Comparison of ENCODE assay signal across 9 cellular contexts in the genomic region with DNA sequence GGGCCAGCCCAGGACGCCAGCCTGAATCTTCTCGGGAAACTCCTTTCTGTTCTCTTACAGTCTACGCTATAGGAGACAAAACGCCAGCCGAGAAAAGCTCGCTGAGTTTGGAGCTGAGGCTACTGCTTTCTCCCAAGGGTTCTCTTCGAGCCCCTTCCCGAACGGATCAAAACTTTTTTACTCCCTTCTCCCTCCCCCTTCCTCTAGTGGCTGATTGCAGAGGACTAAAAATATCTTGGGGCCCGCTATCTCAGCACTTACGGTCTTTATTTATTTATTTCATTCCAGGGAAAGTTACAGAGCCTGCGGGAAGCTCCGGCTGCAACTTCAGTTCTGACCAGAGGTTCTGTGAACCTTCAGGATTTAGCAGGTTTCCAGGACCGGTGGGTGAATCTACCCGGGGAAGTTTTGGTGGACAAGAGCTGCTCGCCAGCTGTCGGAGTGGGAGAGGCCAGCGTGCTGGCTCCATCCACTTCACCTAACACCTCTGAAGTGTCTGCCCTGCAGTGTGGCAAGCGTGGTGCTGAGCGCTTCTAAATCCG. TPM values are rescaled to one million over a fixed set of nuclear protein-coding genes. Genes with fewer than 3 reads are reported as not detected.
DNase-seq lines count a peak whose midpoint lies in the region; ATAC-seq and TF ChIP-seq lines count a peak whose summit lies in the region.
"Had no signal": no experiment of that assay in that cellular context is flagged by ENCODE, and none has a peak within 500 bp of the region (broad histone marks: within the 10 kb centered on the region; RNA-seq: fewer than 3 reads in every experiment).

No MANE protein-coding gene starts in this region.

- peaks cover 0 to 54% of the 10 kb centered on the region in 2 donors for H3K4me1 ChIP-seq in right atrium auricular region
- peaks cover 16% of the 10 kb centered on the region for H3K4me1 ChIP-seq in rectal smooth muscle tissue (ENCODE audit: control insufficient read depth, insufficient read depth, low read length)

- no peaks in the 10 kb centered on the region for H3K4me1 Mint-ChIP-seq in activated CD8-positive, alpha-beta T cell treated with anti-CD3 and anti-CD28 coated beads for 36 hours (ENCODE audit: low read depth)

- H3K4me3 ChIP-seq in right atrium auricular region (peak overlapping the region; percentile 62), rectal smooth muscle tissue (ENCODE audit: low read length) (peak overlapping the region; percentile 93)

- intact Hi-C loops in activated CD8-positive, alpha-beta T cell treated with anti-CD3 and anti-CD28 coated beads for 36 hours (cut with micrococcal nuclease) = no loop called here

- H3K27me3 Mint-ChIP-seq in activated CD8-positive, alpha-beta T cell treated with anti-CD3 and anti-CD28 coated beads for 36 hours = peaks cover 14% of the 10 kb centered on the region

- H3K27ac Mint-ChIP-seq in activated CD8-positive, alpha-beta T cell treated with anti-CD3 and anti-CD28 coated beads for 36 hours = no peak overlapping the region

- no peaks in the 10 kb centered on the region for H3K36me3 ChIP-seq in right atrium auricular region
- H3K36me3 ChIP-seq in rectal smooth muscle tissue (ENCODE audit: control insufficient read depth, insufficient read depth, low read length) = no peaks in the 10 kb centered on the region

- H3K4me3 Mint-ChIP-seq in activated CD8-positive, alpha-beta T cell treated with anti-CD3 and anti-CD28 coated beads for 36 hours = no peak overlapping the region

- H3K9me3 Mint-ChIP-seq in activated CD8-positive, alpha-beta T cell treated with anti-CD3 and anti-CD28 coated beads for 36 hours = no peaks in the 10 kb centered on the region

- H3K36me3 Mint-ChIP-seq in activated CD8-positive, alpha-beta T cell treated with anti-CD3 and anti-CD28 coated beads for 36 hours (ENCODE audit: low read depth) = no peaks in the 10 kb centered on the region

- CTCF ChIA-PET in activated CD8-positive, alpha-beta T cell treated with anti-CD3 and anti-CD28 coated beads for 36 hours (lab: Charles Lee) = no interaction called here

- H3K9ac ChIP-seq in rectal smooth muscle tissue (ENCODE audit: low read length) = peak overlapping the region; percentile 60

- TF ChIP-seq CTCF in right atrium auricular region (IDR thresholded peaks at IDR 0.05) = no peak
- TF ChIP-seq CTCF in activated CD8-positive, alpha-beta T cell treated with anti-CD3 and anti-CD28 coated beads for 36 hours (IDR thresholded peaks at IDR 0.05) = no peak

- ATAC-seq in SK-N-SH treated with all-trans-retinoic acid at 6 μM for 48 hours = peak; percentile 62
- ATAC-seq in activated CD8-positive, alpha-beta T cell treated with anti-CD3 and anti-CD28 coated beads for 36 hours = no peak
- no peak for ATAC-seq in HG03342 (IDR thresholded peaks at IDR 0.05; ENCODE audit: unreplicated experiment)

- H3K9me3 ChIP-seq in right atrium auricular region = no peaks in the 10 kb centered on the region

- DNase-seq in GM04504 (ENCODE audit: low read depth) (peak; percentile 42), right atrium auricular region (ENCODE audit: low spot score) (no peak)
- DNase-seq in activated CD8-positive, alpha-beta T cell treated with anti-CD3 and anti-CD28 coated beads for 36 hours = no peak
- no peak for DNase-seq in activated T-cell treated with anti-CD3 and anti-CD28 coated beads, Interleukin-2, amount 50 U/mL, for 48 hours
- DNase-seq in stimulated activated CD8-positive, alpha-beta memory T cell treated with anti-CD3 and anti-CD28 coated beads, Interleukin-4, amount 100 ng/mL, for 48 hours = no peak
- DNase-seq: activated CD8-positive, alpha-beta memory T cell treated with anti-CD3 and anti-CD28 coated beads for 24 hours had no signal

- POLR2A ChIA-PET in activated CD8-positive, alpha-beta T cell treated with anti-CD3 and anti-CD28 coated beads for 36 hours (lab: Charles Lee) = no interaction called here

- no peaks in the 10 kb centered on the region for H3K27me3 ChIP-seq in right atrium auricular region
- H3K27me3 ChIP-seq in rectal smooth muscle tissue (ENCODE audit: control insufficient read depth, insufficient read depth, low read length) = no peaks in the 10 kb centered on the region

- peak overlapping the region; percentile 89 to 96 for H3K27ac ChIP-seq in right atrium auricular region
- peak overlapping the region; percentile 89 for H3K27ac ChIP-seq in rectal smooth muscle tissue (ENCODE audit: low read depth, low read length)

TF ChIP-seq in SK-N-SH treated with all-trans-retinoic acid at 6 μM for 48 hours, 23 proteins besides CTCF, POLR2A, EP300 and RAD21:
- TF ChIP-seq OSR1 (CRISPR knock-in tag; IDR thresholded peaks at IDR 0.05) (no peak), ZNF70 (CRISPR knock-in tag; IDR thresholded peaks at IDR 0.05) (no peak), ZC3H10 (CRISPR knock-in tag; IDR thresholded peaks at IDR 0.05) (no peak), GLIS3 (CRISPR knock-in tag; IDR thresholded peaks at IDR 0.05) (no peak)
TF ChIP-seq in SK-N-SH treated with all-trans-retinoic acid at 6 μM for 48 hours: peak in this region for 0.

RNA-seq across cellular contexts. Expression of gene PDZRN3, which starts 0.5 kb away (rescaled TPM):
- 10 to 100 TPM; 66.8 to 87.4 TPM for total RNA-seq in right atrium auricular region
- not detected for total RNA-seq in activated CD8-positive, alpha-beta T cell treated with anti-CD3 and anti-CD28 coated beads for 36 hours

Comparison
In these comparisons a context has a peak if more than half of its experiments do, and no peak if none do; other contexts are left out.
1. RNA of gene PDZRN3, which starts 0.5 kb away (total RNA-seq): 66.8 to 87.4 TPM in right atrium auricular region; not detected in activated CD8-positive, alpha-beta T cell treated with anti-CD3 and anti-CD28 coated beads for 36 hours; every median in the first group is over 10 times any median in the second.